ENCODE assay signal across 13 cellular contexts in the genomic region with DNA sequence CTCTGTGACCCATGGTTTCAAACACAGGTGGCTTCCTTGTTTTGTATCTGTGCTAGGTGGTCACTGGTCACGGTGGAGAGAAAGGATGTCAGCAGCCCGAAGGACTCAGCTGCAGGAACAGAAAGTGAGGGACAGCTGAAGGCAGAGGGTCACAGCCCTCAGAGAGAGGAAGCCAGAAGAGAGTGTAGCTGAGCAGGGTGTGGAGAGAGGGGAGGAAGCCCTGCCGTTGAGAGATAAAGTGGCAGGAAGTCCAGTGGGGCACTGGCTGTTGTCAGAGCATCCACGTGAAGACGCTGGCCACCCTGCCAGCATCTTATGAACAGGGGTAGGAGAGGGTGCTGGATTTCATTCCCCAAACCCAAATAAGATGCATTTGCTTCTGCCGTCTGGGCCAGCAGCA. TPM values are rescaled to one million over a fixed set of nuclear protein-coding genes. Genes with fewer than 3 reads are reported as not detected.
DNase-seq lines count a peak whose midpoint lies in the region; FAIRE-seq and TF ChIP-seq lines count a peak whose summit lies in the region.
"Had no signal": no experiment of that assay in that cellular context is flagged by ENCODE, and none has a peak within 500 bp of the region (broad histone marks: within the 10 kb centered on the region; RNA-seq: fewer than 3 reads in every experiment).

No MANE protein-coding gene starts in this region.

- CTCF ChIA-PET in H1 (lab: Charles Lee; ENCODE audit: partially characterized antibody) = interaction anchor here (1.0 to 2.7 kb wide), 6 partner anchors 25 to 122 kb away, joined by 3 to 9 read pairs (median 6); no protein-coding TSS in a partner anchor

- H2BK12ac ChIP-seq in H1 (ENCODE audit: low read depth, low read length) = no peak overlapping the region

- H3K27me3 Mint-ChIP-seq in neural crest cell (ENCODE audit: low read depth) = no peaks in the 10 kb centered on the region

- no peak overlapping the region for H3K4me3 Mint-ChIP-seq in neural crest cell

- H4K8ac ChIP-seq in H1 (ENCODE audit: extremely low read depth, insufficient read depth, low read length) = no peak overlapping the region

- H2BK5ac ChIP-seq in H1 (ENCODE audit: low read depth, low read length) = peak overlapping the region; percentile 48; the same call in 1 of the 2 replicates

- H2BK15ac ChIP-seq in H1 (ENCODE audit: low read length) = no peak overlapping the region

- peaks cover 0 to 3% of the 10 kb centered on the region in 2 experiments for H4K20me1 ChIP-seq in H1 (replicated peaks in 1 of 2; ENCODE audit: control insufficient read depth in 1 of 2, insufficient read depth in 2 of 2, low read length in 2 of 2)

- peaks cover 23% of the 10 kb centered on the region for H3K4me1 Mint-ChIP-seq in neural crest cell

- 0 out of 2 replicates have a peak overlapping the region, but pooled peaks have one; percentile 5 for H3K18ac ChIP-seq in H1 (ENCODE audit: extremely low read depth, low read length)

- no peak overlapping the region for H3K4me3 ChIP-seq in H1 (ENCODE audit: extremely low read depth in 1 of 4, insufficient read depth in 2 of 4, low read depth in 3 of 4, low read length in 4 of 4)
- H3K4me3 ChIP-seq: SK-N-MC had no signal

- H3K27ac Mint-ChIP-seq in neural crest cell (ENCODE audit: unreplicated experiment) = peak overlapping the region; percentile 10

- no peak overlapping the region for H3K56ac ChIP-seq in H1 (replicated peaks; ENCODE audit: insufficient read length, low read depth, low read length)

- POLR2A ChIA-PET in H1 (lab: Charles Lee; ENCODE audit: partially characterized antibody) = interaction anchor here (1.5 kb wide), 1 partner anchor 31 kb away, joined by 4 read pairs; no protein-coding TSS in a partner anchor

- H3K23me2 ChIP-seq in H1 (ENCODE audit: low read depth, low read length) = no peaks in the 10 kb centered on the region

- no peak overlapping the region for H3K4ac ChIP-seq in H1 (replicated peaks; ENCODE audit: insufficient read length, low read depth, low read length)

- H3K27me3 ChIP-seq in H1 (replicated peaks in 1 of 4; ENCODE audit: control insufficient read depth in 3 of 4, extremely low read depth in 1 of 4, insufficient read depth in 3 of 4, low read length in 3 of 4) = no peaks in the 10 kb centered on the region

- H4K5ac ChIP-seq in H1 (ENCODE audit: insufficient read length, low read depth, low read length) = no peak overlapping the region

- FAIRE-seq in H1 (lab: Jason Lieb, UNC) = no peak
- FAIRE-seq: kidney had no signal

- no peak overlapping the region for H2AK5ac ChIP-seq in H1 (ENCODE audit: low read depth, low read length)

- no peak overlapping the region for H2BK20ac ChIP-seq in H1 (ENCODE audit: low read length)

- H3K36me3 ChIP-seq in H1 (ENCODE audit: control insufficient read depth in 2 of 4, insufficient read depth in 4 of 4, low read length in 3 of 4) = no peaks in the 10 kb centered on the region

- no peak overlapping the region for H4K91ac ChIP-seq in H1 (replicated peaks; ENCODE audit: insufficient read length, low read length)

- no peaks in the 10 kb centered on the region for H3K9me3 Mint-ChIP-seq in neural crest cell

- peaks cover 8 to 13% (median 10%) of the 10 kb centered on the region in 4 experiments for H3K4me1 ChIP-seq in H1 (replicated peaks in 1 of 4; ENCODE audit: control insufficient read depth in 3 of 4, insufficient read depth in 4 of 4, low read length in 3 of 4)

- no peak overlapping the region for H3K23ac ChIP-seq in H1 (ENCODE audit: insufficient read length)

- no peak overlapping the region for H2BK120ac ChIP-seq in H1 (replicated peaks; ENCODE audit: low read depth, low read length)

- no peak overlapping the region for H3K4me2 ChIP-seq in H1 (ENCODE audit: insufficient read depth in 1 of 2, low read depth in 2 of 2, low read length in 2 of 2)

- no peak overlapping the region for H2AFZ ChIP-seq in H1 (ENCODE audit: low read length)

- WGBS in H1 (ENCODE audit: extremely low coverage in 1 of 2, insufficient coverage in 1 of 2, insufficient read length in 1 of 2, insufficient replicate concordance in 2 of 2, low coverage in 1 of 2, low lambda C conversion rate in 2 of 2, missing lambda C conversion rate in 1 of 2), 2 experiments = 86% methylated on average over 6 of the region's 6 CpGs; no CpG with 5 or more reads in 1 of the 2 experiments

- no peak for TF ChIP-seq EP300 in H1 (IDR thresholded peaks at IDR 0.05; ENCODE audit: borderline replicate concordance in 1 of 2, low read depth in 2 of 2, low read length in 2 of 2)

- no peaks in the 10 kb centered on the region for H3K79me2 ChIP-seq in H1 (ENCODE audit: control insufficient read depth in 1 of 2, insufficient read depth in 2 of 2, low read length in 2 of 2)

- no peaks in the 10 kb centered on the region for H3K9me3 ChIP-seq in H1 (ENCODE audit: insufficient read depth in 2 of 2, low read depth in 1 of 2, low read length in 1 of 2)

- H3K79me1 ChIP-seq in H1 (ENCODE audit: low read depth, low read length) = peaks cover 3% of the 10 kb centered on the region; the same call in 1 of the 2 replicates

- H3K14ac ChIP-seq in H1 (ENCODE audit: insufficient read length) = no peak overlapping the region

- TF ChIP-seq RAD21 in H1 (IDR thresholded peaks at IDR 0.05 in 1 of 2, conservative IDR thresholded peaks at IDR 0.05 in 1 of 2; ENCODE audit: low read depth in 2 of 2, low read length in 2 of 2) = no peak

- H3K27ac ChIP-seq in H1 (ENCODE audit: low read depth, low read length) = 0 out of 2 replicates have a peak overlapping the region, but pooled peaks have one; percentile 13
- H3K27ac ChIP-seq: SK-N-MC had no signal

- no peaks in the 10 kb centered on the region for H3K36me3 Mint-ChIP-seq in neural crest cell (ENCODE audit: low read depth)

- no peak overlapping the region for H3K9ac ChIP-seq in H1 (replicated peaks in 1 of 4; ENCODE audit: extremely low read depth in 1 of 4, low read depth in 3 of 4, low read length in 3 of 4)

- TF ChIP-seq CTCF in H1 (IDR thresholded peaks at IDR 0.05; ENCODE audit: control extremely low read depth in 1 of 3, insufficient read depth in 1 of 3, low read depth in 1 of 3, low read length in 3 of 3) (no peak), neural crest cell (conservative IDR thresholded peaks at IDR 0.05) (no peak)

- no peak for TF ChIP-seq POLR2A in H1 (IDR thresholded peaks at IDR 0.05; ENCODE audit: control extremely low read depth in 1 of 2, low read depth in 2 of 2, low read length in 2 of 2)

- peak; percentile 83 for DNase-seq in GF-D8 (lab: John Stamatoyannopoulos, UW)
- peak; percentile 66 for DNase-seq in NOMO-1 treated with dmso at 0.1 percent for 144 hours (lab: John Stamatoyannopoulos, UW; ENCODE audit: unreplicated experiment)
- DNase-seq in H1 (ENCODE audit: low read depth in 1 of 2, low spot score in 2 of 2) = no peak
- DNase-seq in neural crest cell (ENCODE audit: low read depth, low spot score) = no peak
- DNase-seq in 8988T = no peak
- DNase-seq in amygdala (lab: John Stamatoyannopoulos, UW) = no peak
- DNase-seq in HPDE6-E6E7 (ENCODE audit: extremely low spot score) = no peak
- no peak for DNase-seq in T1000 (lab: John Stamatoyannopoulos, UW)
- DNase-seq: activated effector memory CD4-positive, alpha-beta T cell treated with Interleukin-2 at 50 U/mL for 16 hours; EL; kidney; NCI-H2227 treated with DMSO at 0.1 percent for 48 hours had no signal

TF ChIP-seq in H1, 55 proteins besides CTCF, POLR2A, EP300 and RAD21:
- TF ChIP-seq KDM1A (IDR thresholded peaks at IDR 0.05; ENCODE audit: borderline replicate concordance, low read length) (no peak), EGR1 (IDR thresholded peaks at IDR 0.05; ENCODE audit: borderline replicate concordance, low read depth, low read length) (no peak), BACH1 (IDR thresholded peaks at IDR 0.05; ENCODE audit: low read length) (no peak)

RNA-seq across cellular contexts. Expression of a gene that starts 36.9 kb away (rescaled TPM):
- total RNA-seq in H1 (2021; fragmentation: NEBNext Ultra II Directional; extraction: Animal tissue kit (Norgen Biotek cat#: 25700)) = 29.7 and 33.6 TPM in 2 replicates
- 11.4 and 13.5 TPM in 2 replicates for polyA plus RNA-seq in H1 (2011; rRNA removed)
- polyA plus RNA-seq in H1 (2011; cell fraction: cytosol; rRNA removed) = 12.3 TPM
- 28.9 TPM for polyA plus RNA-seq in H1 (2011; cell fraction: nucleus; rRNA removed)
- 11.8 to 21.0 TPM (median 15.1 TPM) in 4 replicates for polyA plus RNA-seq in H1 (2012, experiment 1 of 2)
- 6.2 TPM for polyA plus RNA-seq in H1 (2012, experiment 2 of 2)
- polyA plus RNA-seq in H1 (2013, experiment 1 of 2) = 9.1 TPM
- 8.6 TPM for polyA plus RNA-seq in H1 (2013, experiment 2 of 2)
- 59.1 and 59.3 TPM in 2 replicates for polyA minus RNA-seq in H1 (2011; rRNA and poly(A)+ RNA removed)
- 23.7 TPM for polyA minus RNA-seq in H1 (2011; cell fraction: cytosol; rRNA and poly(A)+ RNA removed)
- polyA minus RNA-seq in H1 (2011; cell fraction: nucleus; rRNA and poly(A)+ RNA removed) = 26.6 TPM
- 41.8 and 44.4 TPM in 2 replicates for total RNA-seq in neural crest cell

RNA-seq across cellular contexts. Expression of a gene that starts 57.7 kb away (rescaled TPM):
- 59.7 and 61.0 TPM in 2 replicates for total RNA-seq in H1 (2021; fragmentation: NEBNext Ultra II Directional; extraction: Animal tissue kit (Norgen Biotek cat#: 25700))
- 12.6 and 20.1 TPM in 2 replicates for polyA plus RNA-seq in H1 (2011; rRNA removed)
- polyA plus RNA-seq in H1 (2011; cell fraction: cytosol; rRNA removed) = 26.3 TPM
- 19.6 TPM for polyA plus RNA-seq in H1 (2011; cell fraction: nucleus; rRNA removed)
- 32.3 to 54.1 TPM (median 35.9 TPM) in 4 replicates for polyA plus RNA-seq in H1 (2012, experiment 1 of 2)
- polyA plus RNA-seq in H1 (2012, experiment 2 of 2) = 2.9 TPM
- 35.0 TPM for polyA plus RNA-seq in H1 (2013, experiment 1 of 2)
- polyA plus RNA-seq in H1 (2013, experiment 2 of 2) = 32.1 TPM
- 37.4 and 48.7 TPM in 2 replicates for polyA minus RNA-seq in H1 (2011; rRNA and poly(A)+ RNA removed)
- 49.0 TPM for polyA minus RNA-seq in H1 (2011; cell fraction: cytosol; rRNA and poly(A)+ RNA removed)
- 59.5 TPM for polyA minus RNA-seq in H1 (2011; cell fraction: nucleus; rRNA and poly(A)+ RNA removed)
- total RNA-seq in neural crest cell = 44.1 and 45.7 TPM in 2 replicates

Comparison
In these comparisons a context has a peak if more than half of its experiments do, and no peak if none do; other contexts are left out.
1. DNase-seq: peak in GF-D8 (single experiment) and NOMO-1 treated with dmso at 0.1 percent for 144 hours (single experiment); none in H1 (0 of 2), neural crest cell (single experiment), 8988T (single experiment), amygdala (0 of 56), HPDE6-E6E7 (single experiment) and T1000 (single experiment).